Comparison of ENCODE assay signal across 27 cellular contexts in the genomic region with DNA sequence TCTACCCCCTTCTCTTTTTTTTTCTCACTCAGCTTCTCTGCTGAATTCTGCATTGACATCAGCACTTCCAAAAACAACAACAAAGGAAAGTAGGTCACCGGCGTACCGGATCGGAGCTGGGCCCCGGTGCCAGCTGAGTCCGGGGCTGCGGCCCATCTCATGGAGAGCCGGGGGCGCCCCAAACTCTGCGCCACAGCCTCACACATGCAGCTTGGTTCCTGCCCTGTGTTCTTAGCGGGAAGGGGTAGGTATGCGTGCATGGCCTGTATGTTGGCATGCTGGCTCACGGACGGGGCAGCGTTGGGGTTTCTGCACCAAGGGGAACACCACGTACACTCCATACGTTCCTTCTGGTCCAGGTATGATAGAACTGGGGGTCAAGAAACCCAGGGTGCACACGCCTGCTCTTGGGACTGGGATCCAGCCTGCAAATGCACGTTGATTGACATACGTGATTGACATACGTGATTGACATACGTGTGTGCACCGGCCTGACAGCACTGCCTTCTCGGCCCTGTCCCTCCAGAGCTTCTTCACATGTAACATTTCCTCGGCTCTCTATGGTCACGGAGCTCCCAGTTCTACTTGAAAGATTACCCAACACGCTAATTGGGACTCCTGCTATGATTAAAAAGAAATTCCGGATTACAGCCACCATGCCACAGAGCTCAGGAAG.
"Had no signal": no experiment of that assay in that cellular context is flagged by ENCODE, and none has a peak within 500 bp of the region (broad histone marks: within the 10 kb centered on the region; RNA-seq: fewer than 3 reads in every experiment).

No MANE protein-coding gene starts in this region.

- H3K4me3 ChIP-seq: adrenal gland, Peyer's patch had no signal

- H3K9me3 Mint-ChIP-seq: activated naive CD8-positive, alpha-beta T cell treated with anti-CD3 and anti-CD28 coated beads, Interleukin-2, amount 10 ng/mL, durations not matched to agents 7 days and 5 days; T-helper 1 cell treated with Interleukin-12 subunit alpha and Interleukin-12 subunit beta and Interleukin-4 antibody, amounts not matched to agents 30 μg/mL and 1 μg/mL, for 36 hours; WTC11 had no signal

- H3K27ac Mint-ChIP-seq: activated CD8-positive, alpha-beta T cell treated with anti-CD3 and anti-CD28 coated beads, Interleukin-2, amount 10 ng/mL, durations not matched to agents 7 days and 5 days; activated naive CD8-positive, alpha-beta T cell treated with anti-CD3 and anti-CD28 coated beads, Interleukin-2, amount 10 ng/mL, durations not matched to agents 7 days and 5 days; T-helper 1 cell treated with Interleukin-12 subunit alpha and Interleukin-12 subunit beta and Interleukin-4 antibody, amounts not matched to agents 30 μg/mL and 1 μg/mL, for 36 hours; WTC11 had no signal

- H3K4me1 Mint-ChIP-seq: activated naive CD8-positive, alpha-beta T cell treated with anti-CD3 and anti-CD28 coated beads, Interleukin-2, amount 10 ng/mL, durations not matched to agents 7 days and 5 days had no signal

- H3K36me3 ChIP-seq: adrenal gland, Peyer's patch had no signal

- ATAC-seq: activated CD8-positive, alpha-beta T cell treated with anti-CD3 and anti-CD28 coated beads, Interleukin-2, amount 10 ng/mL, durations not matched to agents 7 days and 5 days; WTC11 had no signal

- H3K27ac ChIP-seq: adrenal gland, Peyer's patch, RWPE1 had no signal

- H3K9me3 ChIP-seq: adrenal gland, Peyer's patch had no signal

- DNase-seq: activated CD4-positive, alpha-beta T cell treated with anti-CD3 and anti-CD28 coated beads for 48 hours; activated CD4-positive, alpha-beta T cell treated with anti-CD3 and anti-CD28 coated beads, Interleukin-2, amount 50 U/mL, for 4 hours; activated CD4-positive, CD25-positive, alpha-beta regulatory T cell treated with anti-CD3 and anti-CD28 coated beads, Interleukin-2, amount 50 U/mL, for 72 hours; activated CD8-positive, alpha-beta memory T cell treated with anti-CD3 and anti-CD28 coated beads, Interleukin-2, amount 50 U/mL, for 48 hours; activated CD8-positive, alpha-beta T cell treated with anti-CD3 and anti-CD28 coated beads, Interleukin-2, amount 10 ng/mL, durations not matched to agents 7 days and 5 days; activated naive CD4-positive, alpha-beta T cell treated with anti-CD3 and anti-CD28 coated beads, Interleukin-2, amount 50 U/mL, for 16 hours; activated naive CD8-positive, alpha-beta T cell treated with anti-CD3 and anti-CD28 coated beads, Interleukin-2, amount 10 ng/mL, durations not matched to agents 7 days and 5 days; activated T-cell treated with anti-CD3 and anti-CD28 coated beads, Interleukin-2, amount 50 U/mL, for 1 hour; adrenal gland; aorta; central memory CD4-positive, alpha-beta T cell; KG1; NCI-H1048; NCI-H146; NCI-H187 treated with DMSO at 0.1 percent for 48 hours; NCI-H2081 treated with DMSO at 0.1 percent for 48 hours; NCI-H2171 treated with DMSO at 0.1 percent for 48 hours; NCI-H345; NCI-H510A; NCI-H69; NK-92 treated with Interleukin-12 subunit alpha and Interleukin-12 subunit beta, amount 100 ng/mL, for 24 hours; OCI-M1; Peyer's patch; SHP77 had no signal

- H3K27me3 ChIP-seq: adrenal gland, Peyer's patch had no signal

- H3K36me3 Mint-ChIP-seq: activated naive CD8-positive, alpha-beta T cell treated with anti-CD3 and anti-CD28 coated beads, Interleukin-2, amount 10 ng/mL, durations not matched to agents 7 days and 5 days; WTC11 had no signal

- H3K4me3 Mint-ChIP-seq: activated CD8-positive, alpha-beta T cell treated with anti-CD3 and anti-CD28 coated beads, Interleukin-2, amount 10 ng/mL, durations not matched to agents 7 days and 5 days; activated naive CD8-positive, alpha-beta T cell treated with anti-CD3 and anti-CD28 coated beads, Interleukin-2, amount 10 ng/mL, durations not matched to agents 7 days and 5 days; T-helper 1 cell treated with Interleukin-12 subunit alpha and Interleukin-12 subunit beta and Interleukin-4 antibody, amounts not matched to agents 30 μg/mL and 1 μg/mL, for 36 hours; WTC11 had no signal
